Comparison of ENCODE assay signal across 23 cellular contexts in the genomic region with DNA sequence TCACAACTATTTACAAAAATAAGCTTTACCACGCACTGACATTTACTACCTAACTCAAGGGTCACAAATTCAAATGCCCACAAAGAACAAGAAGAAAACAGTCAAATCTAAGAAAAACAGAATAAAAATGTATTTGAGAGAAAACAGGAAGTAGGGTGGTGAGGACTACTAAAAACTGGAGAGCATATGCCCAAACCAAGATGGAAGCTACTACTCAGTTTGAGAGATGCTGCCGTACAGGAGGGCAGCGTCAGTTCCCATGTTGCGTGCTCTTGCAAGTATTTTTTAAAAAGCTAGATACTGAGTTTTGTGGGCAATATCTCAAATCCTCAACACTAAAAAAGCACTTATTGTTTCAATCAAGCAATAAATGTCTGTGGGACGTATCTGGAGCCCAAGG. TPM values are rescaled to one million over a fixed set of nuclear protein-coding genes. Genes with fewer than 3 reads are reported as not detected.
DNase-seq lines count a peak whose midpoint lies in the region; ATAC-seq and TF ChIP-seq lines count a peak whose summit lies in the region.
"Had no signal": no experiment of that assay in that cellular context is flagged by ENCODE, and none has a peak within 500 bp of the region (broad histone marks: within the 10 kb centered on the region; RNA-seq: fewer than 3 reads in every experiment).

No MANE protein-coding gene starts in this region.

- peaks cover 65% of the 10 kb centered on the region for H3K36me3 Mint-ChIP-seq in activated CD8-positive, alpha-beta memory T cell treated with anti-CD3 and anti-CD28 coated beads, Interleukin-2, amount 10 ng/mL, durations not matched to agents 7 days and 5 days
- H3K36me3 Mint-ChIP-seq in activated naive CD8-positive, alpha-beta T cell treated with anti-CD3 and anti-CD28 coated beads, Interleukin-2, amount 10 ng/mL, durations not matched to agents 7 days and 5 days: peaks cover 47% of the 10 kb centered on the region

- H3K4me1 Mint-ChIP-seq in activated CD8-positive, alpha-beta memory T cell treated with anti-CD3 and anti-CD28 coated beads, Interleukin-2, amount 10 ng/mL, durations not matched to agents 7 days and 5 days: peaks cover 83% of the 10 kb centered on the region
- peaks cover 67% of the 10 kb centered on the region for H3K4me1 Mint-ChIP-seq in activated naive CD8-positive, alpha-beta T cell treated with anti-CD3 and anti-CD28 coated beads, Interleukin-2, amount 10 ng/mL, durations not matched to agents 7 days and 5 days

- peak overlapping the region; percentile 53 for H3K4me2 ChIP-seq in OCI-LY3 (ENCODE audit: low read length)

- H3K4me3 Mint-ChIP-seq in activated CD8-positive, alpha-beta memory T cell treated with anti-CD3 and anti-CD28 coated beads, Interleukin-2, amount 10 ng/mL, durations not matched to agents 7 days and 5 days: no peak overlapping the region
- peak overlapping the region; percentile 18 for H3K4me3 Mint-ChIP-seq in activated naive CD8-positive, alpha-beta T cell treated with anti-CD3 and anti-CD28 coated beads, Interleukin-2, amount 10 ng/mL, durations not matched to agents 7 days and 5 days
- H3K4me3 Mint-ChIP-seq: H9, nephron progenitor cell had no signal

- H3K4me3 ChIP-seq in OCI-LY3 (ENCODE audit: low read length) (0 out of 2 replicates have a peak overlapping the region, but pooled peaks have one; percentile 22), neutrophil (ENCODE audit: low read depth in 1 of 2, low read length in 1 of 2) (no peak overlapping the region)
- H3K4me3 ChIP-seq: dorsolateral prefrontal cortex, gastroesophageal sphincter, Peyer's patch, SJSA1 had no signal

- peaks cover 96% of the 10 kb centered on the region for H4K20me1 ChIP-seq in OCI-LY3 (ENCODE audit: insufficient read depth, low read length)

- H3K27ac Mint-ChIP-seq in activated CD8-positive, alpha-beta memory T cell treated with anti-CD3 and anti-CD28 coated beads, Interleukin-2, amount 10 ng/mL, durations not matched to agents 7 days and 5 days: peak overlapping the region; percentile 81
- peak overlapping the region; percentile 44 for H3K27ac Mint-ChIP-seq in activated naive CD8-positive, alpha-beta T cell treated with anti-CD3 and anti-CD28 coated beads, Interleukin-2, amount 10 ng/mL, durations not matched to agents 7 days and 5 days
- H3K27ac Mint-ChIP-seq: nephron progenitor cell, progenitor cell of endocrine pancreas had no signal

- no peak overlapping the region for H2AFZ ChIP-seq in OCI-LY3 (ENCODE audit: low read depth, low read length)

- CTCF ChIA-PET in activated CD8-positive, alpha-beta memory T cell treated with anti-CD3 and anti-CD28 coated beads, Interleukin-2, amount 10 ng/mL, durations not matched to agents 7 days and 5 days (lab: Charles Lee): interaction anchor here (0.8 to 2.3 kb wide), 2 partner anchors 9 to 15 kb away, joined by 3 to 5 read pairs; no protein-coding TSS in a partner anchor

- H3K9ac ChIP-seq in OCI-LY3 (ENCODE audit: low read length): no peak overlapping the region

- H3K9me3 ChIP-seq in OCI-LY3 (ENCODE audit: insufficient read depth, low read length) (no peaks in the 10 kb centered on the region), neutrophil (no peaks in the 10 kb centered on the region)
- H3K9me3 ChIP-seq: gastroesophageal sphincter, Peyer's patch, SJSA1 had no signal

- peaks cover 72% of the 10 kb centered on the region for H3K4me1 ChIP-seq in OCI-LY3 (ENCODE audit: low read length)
- H3K4me1 ChIP-seq in neutrophil (ENCODE audit: control insufficient read depth in 1 of 2, insufficient read depth in 1 of 2, low read depth in 1 of 2, low read length in 1 of 2): peaks cover 29 to 34% of the 10 kb centered on the region in 2 experiments
- H3K4me1 ChIP-seq: SJSA1 had no signal

- POLR2A ChIA-PET in activated naive CD8-positive, alpha-beta T cell treated with anti-CD3 and anti-CD28 coated beads, Interleukin-2, amount 10 ng/mL, durations not matched to agents 7 days and 5 days (lab: Charles Lee): interaction anchor here (0.6 kb wide), 1 partner anchor 17 kb away, joined by 3 read pairs; no protein-coding TSS in a partner anchor

- TF ChIP-seq CTCF in OCI-LY3 (IDR thresholded peaks at IDR 0.05; ENCODE audit: low read depth, low read length) (no peak), neutrophil (IDR thresholded peaks at IDR 0.05) (no peak)

- no peak for ATAC-seq in activated CD8-positive, alpha-beta memory T cell treated with anti-CD3 and anti-CD28 coated beads, Interleukin-2, amount 10 ng/mL, durations not matched to agents 7 days and 5 days
- no peak for ATAC-seq in activated naive CD8-positive, alpha-beta T cell treated with anti-CD3 and anti-CD28 coated beads, Interleukin-2, amount 10 ng/mL, durations not matched to agents 7 days and 5 days (ENCODE audit: low read depth)
- ATAC-seq in HG02852 (IDR thresholded peaks at IDR 0.05; ENCODE audit: unreplicated experiment): no peak
- ATAC-seq: gastroesophageal sphincter, HepG2 had no signal

- no peaks in the 10 kb centered on the region for H3K27me3 Mint-ChIP-seq in activated CD8-positive, alpha-beta memory T cell treated with anti-CD3 and anti-CD28 coated beads, Interleukin-2, amount 10 ng/mL, durations not matched to agents 7 days and 5 days
- H3K27me3 Mint-ChIP-seq in activated naive CD8-positive, alpha-beta T cell treated with anti-CD3 and anti-CD28 coated beads, Interleukin-2, amount 10 ng/mL, durations not matched to agents 7 days and 5 days: no peaks in the 10 kb centered on the region
- H3K27me3 Mint-ChIP-seq: progenitor cell of endocrine pancreas had no signal

- peaks cover 100% of the 10 kb centered on the region for H3K79me2 ChIP-seq in OCI-LY3 (ENCODE audit: low read length)

- H3K27me3 ChIP-seq in OCI-LY3 (ENCODE audit: low read depth, low read length): no peaks in the 10 kb centered on the region
- H3K27me3 ChIP-seq in neutrophil: no peaks in the 10 kb centered on the region
- H3K27me3 ChIP-seq: dorsolateral prefrontal cortex, gastroesophageal sphincter, Peyer's patch, SJSA1 had no signal

- H3K27ac ChIP-seq in OCI-LY3 (ENCODE audit: low read length) (peak overlapping the region; percentile 53), neutrophil (peak overlapping the region; percentile 81)
- H3K27ac ChIP-seq: dorsolateral prefrontal cortex, Peyer's patch, SJSA1 had no signal

- peaks cover 69% of the 10 kb centered on the region for H3K36me3 ChIP-seq in OCI-LY3 (replicated peaks; ENCODE audit: low read depth, low read length)
- H3K36me3 ChIP-seq in neutrophil: peaks cover 43% of the 10 kb centered on the region

- no peak for DNase-seq in activated CD8-positive, alpha-beta memory T cell treated with anti-CD3 and anti-CD28 coated beads, Interleukin-2, amount 10 ng/mL, durations not matched to agents 7 days and 5 days
- DNase-seq in activated CD8-positive, alpha-beta memory T cell treated with anti-CD3 and anti-CD28 coated beads for 24 hours: no peak
- DNase-seq in activated naive CD8-positive, alpha-beta T cell treated with anti-CD3 and anti-CD28 coated beads, Interleukin-2, amount 10 ng/mL, durations not matched to agents 7 days and 5 days: no peak
- DNase-seq in GM19240 (ENCODE audit: insufficient read length, low spot score) (no peak), NCI-H1092 (lab: John Stamatoyannopoulos, UW) (no peak)
- DNase-seq: activated T-cell treated with anti-CD3 and anti-CD28 coated beads for 4 hours; C1 segment of cervical spinal cord; dorsolateral prefrontal cortex; GF-D8; H9; NCI-H187; NCI-H2227 treated with DMSO at 0.1 percent for 48 hours; nephron progenitor cell; Peyer's patch; stimulated activated CD4-positive, alpha-beta T cell treated with anti-CD3 and anti-CD28 coated beads, Interleukin-2, amount 100 ng/mL, for 24 hours; T1000 had no signal

- no peaks in the 10 kb centered on the region for H3K9me3 Mint-ChIP-seq in activated CD8-positive, alpha-beta memory T cell treated with anti-CD3 and anti-CD28 coated beads, Interleukin-2, amount 10 ng/mL, durations not matched to agents 7 days and 5 days (ENCODE audit: low read depth)
- H3K9me3 Mint-ChIP-seq in activated naive CD8-positive, alpha-beta T cell treated with anti-CD3 and anti-CD28 coated beads, Interleukin-2, amount 10 ng/mL, durations not matched to agents 7 days and 5 days: no peaks in the 10 kb centered on the region
- H3K9me3 Mint-ChIP-seq: H9, nephron progenitor cell had no signal

RNA-seq across cellular contexts. Expression of a gene that starts 16.2 kb away (rescaled TPM):
- total RNA-seq in activated CD8-positive, alpha-beta memory T cell treated with anti-CD3 and anti-CD28 coated beads, Interleukin-2, amount 10 ng/mL, durations not matched to agents 7 days and 5 days: 100 to 1,000 TPM; 385 to 421 TPM
- 100 to 1,000 TPM; 356 to 360 TPM for total RNA-seq in activated naive CD8-positive, alpha-beta T cell treated with anti-CD3 and anti-CD28 coated beads, Interleukin-2, amount 10 ng/mL, durations not matched to agents 7 days and 5 days
